2 cellular contexts compared by ENCODE assay signal in genomic region chr2:230864122-230864604, GRCh38.
TF ChIP-seq lines count a peak whose summit lies in the region.

No MANE protein-coding gene starts in this region.

TF ChIP-seq in SK-N-SH, 30 proteins besides CTCF, POLR2A, EP300 and RAD21 (continued from another document):
- TF ChIP-seq, protein P1, sequence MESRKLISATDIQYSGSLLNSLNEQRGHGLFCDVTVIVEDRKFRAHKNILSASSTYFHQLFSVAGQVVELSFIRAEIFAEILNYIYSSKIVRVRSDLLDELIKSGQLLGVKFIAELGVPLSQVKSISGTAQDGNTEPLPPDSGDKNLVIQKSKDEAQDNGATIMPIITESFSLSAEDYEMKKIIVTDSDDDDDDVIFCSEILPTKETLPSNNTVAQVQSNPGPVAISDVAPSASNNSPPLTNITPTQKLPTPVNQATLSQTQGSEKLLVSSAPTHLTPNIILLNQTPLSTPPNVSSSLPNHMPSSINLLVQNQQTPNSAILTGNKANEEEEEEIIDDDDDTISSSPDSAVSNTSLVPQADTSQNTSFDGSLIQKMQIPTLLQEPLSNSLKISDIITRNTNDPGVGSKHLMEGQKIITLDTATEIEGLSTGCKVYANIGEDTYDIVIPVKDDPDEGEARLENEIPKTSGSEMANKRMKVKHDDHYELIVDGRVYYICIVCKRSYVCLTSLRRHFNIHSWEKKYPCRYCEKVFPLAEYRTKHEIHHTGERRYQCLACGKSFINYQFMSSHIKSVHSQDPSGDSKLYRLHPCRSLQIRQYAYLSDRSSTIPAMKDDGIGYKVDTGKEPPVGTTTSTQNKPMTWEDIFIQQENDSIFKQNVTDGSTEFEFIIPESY (IDR thresholded peaks at IDR 0.05; ENCODE audit: borderline replicate concordance, low read depth): no peak
- TF ChIP-seq CHD2 (IDR thresholded peaks at IDR 0.05; ENCODE audit: low read length, partially characterized antibody): no peak
- TF ChIP-seq, protein P2, sequence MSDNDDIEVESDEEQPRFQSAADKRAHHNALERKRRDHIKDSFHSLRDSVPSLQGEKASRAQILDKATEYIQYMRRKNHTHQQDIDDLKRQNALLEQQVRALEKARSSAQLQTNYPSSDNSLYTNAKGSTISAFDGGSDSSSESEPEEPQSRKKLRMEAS (IDR thresholded peaks at IDR 0.05; ENCODE audit: low read depth): no peak
- no peak for TF ChIP-seq SMC3 (IDR thresholded peaks at IDR 0.05; ENCODE audit: low read depth, low read length)
- TF ChIP-seq, protein P3, sequence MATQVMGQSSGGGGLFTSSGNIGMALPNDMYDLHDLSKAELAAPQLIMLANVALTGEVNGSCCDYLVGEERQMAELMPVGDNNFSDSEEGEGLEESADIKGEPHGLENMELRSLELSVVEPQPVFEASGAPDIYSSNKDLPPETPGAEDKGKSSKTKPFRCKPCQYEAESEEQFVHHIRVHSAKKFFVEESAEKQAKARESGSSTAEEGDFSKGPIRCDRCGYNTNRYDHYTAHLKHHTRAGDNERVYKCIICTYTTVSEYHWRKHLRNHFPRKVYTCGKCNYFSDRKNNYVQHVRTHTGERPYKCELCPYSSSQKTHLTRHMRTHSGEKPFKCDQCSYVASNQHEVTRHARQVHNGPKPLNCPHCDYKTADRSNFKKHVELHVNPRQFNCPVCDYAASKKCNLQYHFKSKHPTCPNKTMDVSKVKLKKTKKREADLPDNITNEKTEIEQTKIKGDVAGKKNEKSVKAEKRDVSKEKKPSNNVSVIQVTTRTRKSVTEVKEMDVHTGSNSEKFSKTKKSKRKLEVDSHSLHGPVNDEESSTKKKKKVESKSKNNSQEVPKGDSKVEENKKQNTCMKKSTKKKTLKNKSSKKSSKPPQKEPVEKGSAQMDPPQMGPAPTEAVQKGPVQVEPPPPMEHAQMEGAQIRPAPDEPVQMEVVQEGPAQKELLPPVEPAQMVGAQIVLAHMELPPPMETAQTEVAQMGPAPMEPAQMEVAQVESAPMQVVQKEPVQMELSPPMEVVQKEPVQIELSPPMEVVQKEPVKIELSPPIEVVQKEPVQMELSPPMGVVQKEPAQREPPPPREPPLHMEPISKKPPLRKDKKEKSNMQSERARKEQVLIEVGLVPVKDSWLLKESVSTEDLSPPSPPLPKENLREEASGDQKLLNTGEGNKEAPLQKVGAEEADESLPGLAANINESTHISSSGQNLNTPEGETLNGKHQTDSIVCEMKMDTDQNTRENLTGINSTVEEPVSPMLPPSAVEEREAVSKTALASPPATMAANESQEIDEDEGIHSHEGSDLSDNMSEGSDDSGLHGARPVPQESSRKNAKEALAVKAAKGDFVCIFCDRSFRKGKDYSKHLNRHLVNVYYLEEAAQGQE (IDR thresholded peaks at IDR 0.05; ENCODE audit: low read depth, low read length): no peak
- no peak for TF ChIP-seq TAF1 (IDR thresholded peaks at IDR 0.05; ENCODE audit: borderline replicate concordance, low read depth, low read length)
- TF ChIP-seq EZH2phosphoT487 (IDR thresholded peaks at IDR 0.05; ENCODE audit: borderline replicate concordance, low read depth): no peak
- no peak for TF ChIP-seq POLR2AphosphoS5 (IDR thresholded peaks at IDR 0.05; ENCODE audit: low read depth, low read length)
- TF ChIP-seq, protein P4, sequence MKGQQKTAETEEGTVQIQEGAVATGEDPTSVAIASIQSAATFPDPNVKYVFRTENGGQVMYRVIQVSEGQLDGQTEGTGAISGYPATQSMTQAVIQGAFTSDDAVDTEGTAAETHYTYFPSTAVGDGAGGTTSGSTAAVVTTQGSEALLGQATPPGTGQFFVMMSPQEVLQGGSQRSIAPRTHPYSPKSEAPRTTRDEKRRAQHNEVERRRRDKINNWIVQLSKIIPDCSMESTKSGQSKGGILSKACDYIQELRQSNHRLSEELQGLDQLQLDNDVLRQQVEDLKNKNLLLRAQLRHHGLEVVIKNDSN (IDR thresholded peaks at IDR 0.05; ENCODE audit: borderline replicate concordance, low read depth): no peak
- no peak for TF ChIP-seq TEAD4 (IDR thresholded peaks at IDR 0.05; ENCODE audit: borderline replicate concordance, insufficient read depth)
- no peak for TF ChIP-seq GABPA (IDR thresholded peaks at IDR 0.05; ENCODE audit: low read depth)
- TF ChIP-seq FOSL2 (IDR thresholded peaks at IDR 0.05; ENCODE audit: borderline replicate concordance, low read depth): no peak

TF ChIP-seq in SK-N-SH treated with all-trans-retinoic acid at 6 μM for 48 hours, 23 proteins besides CTCF, POLR2A, EP300 and RAD21 (continued from another document):
- TF ChIP-seq POU6F1 (CRISPR knock-in tag; IDR thresholded peaks at IDR 0.05; ENCODE audit: borderline replicate concordance, low read depth): no peak
- TF ChIP-seq TOX (CRISPR knock-in tag; IDR thresholded peaks at IDR 0.05; ENCODE audit: borderline replicate concordance): no peak
- no peak for TF ChIP-seq GLIS3 (CRISPR knock-in tag; IDR thresholded peaks at IDR 0.05)
- no peak for TF ChIP-seq CREB5 (CRISPR knock-in tag; IDR thresholded peaks at IDR 0.05; ENCODE audit: low read depth)
